8 cellular contexts compared by ENCODE assay signal in the genomic region with DNA sequence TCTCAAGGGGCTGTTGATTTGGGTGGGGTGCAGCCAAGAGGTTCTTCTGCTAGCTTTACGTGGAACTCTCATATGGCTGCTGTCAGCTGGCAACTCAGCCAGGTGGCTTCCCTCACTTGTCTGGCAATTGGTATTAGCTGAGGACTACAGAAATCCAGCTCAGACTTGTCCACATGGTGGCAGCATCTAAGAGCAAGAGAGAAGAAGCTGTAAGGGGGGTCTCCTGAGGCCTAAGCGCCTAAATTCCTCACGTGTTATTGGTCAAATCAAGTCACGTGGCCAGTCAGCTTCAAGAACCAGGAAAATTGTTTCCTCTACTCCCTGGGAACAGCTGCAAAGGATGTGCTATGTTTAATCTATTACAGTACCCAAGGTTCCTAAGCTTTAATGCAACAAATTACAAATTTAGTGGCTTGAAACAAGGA. TPM values are rescaled to one million over a fixed set of nuclear protein-coding genes. Genes with fewer than 3 reads are reported as not detected.
A peak's percentile ranks its signal among the peaks of the same experiment; 100 is the strongest.
DNase-seq lines count a peak whose midpoint lies in the region; ATAC-seq, FAIRE-seq and TF ChIP-seq lines count a peak whose summit lies in the region.

No MANE protein-coding gene starts in this region.

- no peak overlapping the region for H3K27ac ChIP-seq in lung (ENCODE audit: low read depth in 1 of 2, low read length in 1 of 2)

- FAIRE-seq in RCC 7860 (lab: Jason Lieb, UNC) = no peak

- peaks cover 0 to 4% of the 10 kb centered on the region in 2 donors for H3K36me3 Mint-ChIP-seq in activated naive CD4-positive, alpha-beta T cell treated with anti-CD3 and anti-CD28 coated beads, Interleukin-2, amount 50 U/mL, for 72 hours

- no peaks in the 10 kb centered on the region for H3K9me3 ChIP-seq in lung (ENCODE audit: control insufficient read depth in 2 of 2, insufficient read depth in 1 of 2, low read length in 1 of 2)

- no peak for ATAC-seq in activated naive CD4-positive, alpha-beta T cell treated with anti-CD3 and anti-CD28 coated beads, Interleukin-2, amount 50 U/mL, for 72 hours
- ATAC-seq in lung (ENCODE audit: insufficient read depth, low FRiP score) (no peak), GM18873 (IDR thresholded peaks at IDR 0.05; ENCODE audit: low FRiP score, unreplicated experiment) (no peak), GM19463 (IDR thresholded peaks at IDR 0.05; ENCODE audit: unreplicated experiment) (no peak)

- peak; percentile 81 for TF ChIP-seq CTCF in choroid plexus epithelial cell (conservative IDR thresholded peaks at IDR 0.05; ENCODE audit: low read depth, low read length)
- peak; percentile 20 for TF ChIP-seq CTCF in lung (IDR thresholded peaks at IDR 0.05; ENCODE audit: control extremely low read depth, extremely low read depth)

- WGBS in lung, 2 donors = 30 to 32% methylated on average over 4 of the region's 4 CpGs

- no peaks in the 10 kb centered on the region for H3K36me3 ChIP-seq in lung (ENCODE audit: control insufficient read depth in 2 of 2, insufficient read depth in 2 of 2, low read length in 2 of 2)

- H3K27ac Mint-ChIP-seq in activated naive CD4-positive, alpha-beta T cell treated with anti-CD3 and anti-CD28 coated beads, Interleukin-2, amount 50 U/mL, for 72 hours = no peak overlapping the region

- H3K9me3 Mint-ChIP-seq in activated naive CD4-positive, alpha-beta T cell treated with anti-CD3 and anti-CD28 coated beads, Interleukin-2, amount 50 U/mL, for 72 hours = no peaks in the 10 kb centered on the region

- peaks cover 0 to 5% of the 10 kb centered on the region in 2 donors for H3K4me1 ChIP-seq in lung (ENCODE audit: control insufficient read depth in 2 of 2, insufficient read depth in 2 of 2, low read length in 2 of 2)

- peak; percentile 13 for DNase-seq in activated naive CD4-positive, alpha-beta T cell treated with Interleukin-2 at 50 U/mL for 16 hours
- no peak for DNase-seq in activated naive CD4-positive, alpha-beta T cell treated with anti-CD3 and anti-CD28 coated beads, Interleukin-2, amount 50 U/mL, for 72 hours (ENCODE audit: low spot score in 2 of 2)
- DNase-seq in MV-4-11 (lab: John Stamatoyannopoulos, UW) (peak; percentile 67), RCC 7860 (ENCODE audit: low spot score) (peak; percentile 58), choroid plexus epithelial cell (ENCODE audit: low read depth) (peak; percentile 97), lung (ENCODE audit: low spot score) (peak; percentile 52)

- H3K4me3 ChIP-seq in choroid plexus epithelial cell (ENCODE audit: low read depth, low read length) (no peak overlapping the region), lung (no peak overlapping the region)

- H3K27me3 ChIP-seq in lung (ENCODE audit: control insufficient read depth, insufficient read depth) = no peaks in the 10 kb centered on the region

RNA-seq across cellular contexts. Expression of a gene that starts 4.2 kb away (rescaled TPM):
- 10 to 100 TPM in 1 of 2 donors, 1 to 10 TPM in 1; 2.8 to 12.8 TPM for total RNA-seq in activated naive CD4-positive, alpha-beta T cell treated with anti-CD3 and anti-CD28 coated beads, Interleukin-2, amount 50 U/mL, for 72 hours
- total RNA-seq in lung = 10 to 100 TPM; 12.3 to 13.0 TPM
- 1 to 10 TPM; 4.6 to 5.4 TPM for polyA plus RNA-seq in lung

RNA-seq across cellular contexts. Expression of a gene that starts 18.8 kb away (rescaled TPM):
- total RNA-seq in activated naive CD4-positive, alpha-beta T cell treated with anti-CD3 and anti-CD28 coated beads, Interleukin-2, amount 50 U/mL, for 72 hours = 100 to 1,000 TPM in 1 of 2 donors, 10 to 100 TPM in 1; 87.1 to 111 TPM
- total RNA-seq in lung = 10 to 100 TPM; 35.5 to 78.9 TPM
- 10 to 100 TPM; 27.7 to 50.9 TPM for polyA plus RNA-seq in lung

RNA-seq across cellular contexts. Expression of a gene that starts 53.6 kb away (rescaled TPM):
- 100 to 1,000 TPM in 1 of 2 donors, 10 to 100 TPM in 1; 69.4 to 116 TPM for total RNA-seq in activated naive CD4-positive, alpha-beta T cell treated with anti-CD3 and anti-CD28 coated beads, Interleukin-2, amount 50 U/mL, for 72 hours
- 100 to 1,000 TPM in 1 of 2 donors, 10 to 100 TPM in 1; 35.8 to 116 TPM for total RNA-seq in lung
- polyA plus RNA-seq in lung = 10 to 100 TPM; 55.7 to 94.5 TPM

Comparison
In these comparisons a context has a peak if more than half of its experiments do, and no peak if none do; other contexts are left out.
1. DNase-seq: peak in activated naive CD4-positive, alpha-beta T cell treated with Interleukin-2 at 50 U/mL for 16 hours (single experiment), MV-4-11 (single experiment), RCC 7860 (single experiment), choroid plexus epithelial cell (single experiment) and lung (single experiment); none in activated naive CD4-positive, alpha-beta T cell treated with anti-CD3 and anti-CD28 coated beads, Interleukin-2, amount 50 U/mL, for 72 hours (0 of 2).